Comparison of ENCODE assay signal across 20 cellular contexts in genomic region chr3:143315766-143316165, GRCh38.
"Had no signal": no experiment of that assay in that cellular context is flagged by ENCODE, and none has a peak within 500 bp of the region (broad histone marks: within the 10 kb centered on the region; RNA-seq: fewer than 3 reads in every experiment).

No MANE protein-coding gene starts in this region.

- DNase-seq: activated CD4-positive, alpha-beta T cell treated with anti-CD3 and anti-CD28 coated beads for 4 hours; activated CD4-positive, alpha-beta T cell treated with anti-CD3 and anti-CD28 coated beads, Interleukin-2, amount 50 U/mL, for 4 hours; activated naive CD4-positive, alpha-beta T cell; activated T-cell treated with anti-CD3 and anti-CD28 coated beads for 4 hours; activated T-cell treated with anti-CD3 and anti-CD28 coated beads, Interleukin-2, amount 50 U/mL, for 72 hours; dermis blood vessel endothelial cell; effector CD4-positive, alpha-beta T cell; gastrocnemius medialis; glutamatergic neuron; left ventricle myocardium inferior; mesendoderm; natural killer cell; stimulated activated CD4-positive, alpha-beta T cell treated with anti-CD3 and anti-CD28 coated beads, Interleukin-1b, Interleukin-23, amount 100 ng/mL, for 48 hours; stimulated activated CD4-positive, alpha-beta T cell treated with anti-CD3 and anti-CD28 coated beads, Interleukin-4, amount 100 ng/mL, for 4 hours; stimulated activated CD8-positive, alpha-beta memory T cell treated with anti-CD3 and anti-CD28 coated beads, Interleukin-4, amount 100 ng/mL, for 48 hours; stimulated activated naive CD8-positive, alpha-beta T cell treated with anti-CD3 and anti-CD28 coated beads, Interleukin-15, amount 100 ng/mL, for 72 hours; substantia nigra had no signal

- H3K4me1 ChIP-seq: gastrocnemius medialis had no signal

- H3K27me3 ChIP-seq: gastrocnemius medialis, right atrium auricular region had no signal

- H3K4me3 ChIP-seq: gastrocnemius medialis, left ventricle myocardium inferior, lung, right atrium auricular region, smooth muscle cell had no signal

- H3K36me3 ChIP-seq: gastrocnemius medialis, left ventricle myocardium inferior, right atrium auricular region had no signal

- H3K9me3 ChIP-seq: gastrocnemius medialis, left ventricle myocardium inferior, right atrium auricular region had no signal
